In genomic region chr19:57389730-57390598, GRCh38 we compare ENCODE assay signal across 8 cellular contexts. TPM values are rescaled to one million over a fixed set of nuclear protein-coding genes. Genes with fewer than 3 reads are reported as not detected.
DNase-seq lines count a peak whose midpoint lies in the region; ATAC-seq and TF ChIP-seq lines count a peak whose summit lies in the region.

TSS of gene ZNF548 (plus strand) at chr19:57389854. CDS start at chr19:57390100, 246 bp downstream.

- TF ChIP-seq CTCF in BE2C (IDR thresholded peaks at IDR 0.05; ENCODE audit: low read depth, low read length) (peak; percentile 37), choroid plexus epithelial cell (conservative IDR thresholded peaks at IDR 0.05; ENCODE audit: low read depth, low read length) (peak; percentile 37)

- peak within 1 kb of the TSS; percentile 94 for H3K27ac Mint-ChIP-seq in activated CD4-positive, alpha-beta T cell treated with anti-CD3 and anti-CD28 coated beads for 36 hours

- H3K36me3 Mint-ChIP-seq in activated CD4-positive, alpha-beta T cell treated with anti-CD3 and anti-CD28 coated beads for 36 hours (ENCODE audit: low read depth), result peaks cover 56% of the 10 kb centered on the region

- H3K4me3 Mint-ChIP-seq in activated CD4-positive, alpha-beta T cell treated with anti-CD3 and anti-CD28 coated beads for 36 hours, result peak within 1 kb of the TSS; percentile 90

- DNase-seq in BE2C (peak; percentile 98), NCI-H524 (lab: John Stamatoyannopoulos, UW) (peak; percentile 98 to 99), choroid plexus epithelial cell (ENCODE audit: low read depth) (peak; percentile 99), kidney glomerular epithelial cell (lab: John Stamatoyannopoulos, UW) (peak; percentile 91)
- peak; percentile 97 for DNase-seq in activated CD4-positive, alpha-beta T cell treated with anti-CD3 and anti-CD28 coated beads for 36 hours
- DNase-seq in stimulated activated CD4-positive, alpha-beta T cell treated with anti-CD3 and anti-CD28 coated beads, Interleukin-1b, Interleukin-23, amount 100 ng/mL, for 1 hour (ENCODE audit: low read depth in 2 of 2), result peak; percentile 93 to 94

- peak; percentile 50 for TF ChIP-seq POLR2A in GM19193 (IDR thresholded peaks at IDR 0.05; ENCODE audit: extremely low read depth, insufficient read depth, insufficient read length)

- peak within 1 kb of the TSS; percentile 89 for H3K4me3 ChIP-seq in BE2C (ENCODE audit: low read depth, low read length)
- peak within 1 kb of the TSS; percentile 95 for H3K4me3 ChIP-seq in choroid plexus epithelial cell (ENCODE audit: low read depth, low read length)

- POLR2A ChIA-PET in activated CD4-positive, alpha-beta T cell treated with anti-CD3 and anti-CD28 coated beads for 36 hours (lab: Charles Lee), result interaction anchor here (0.7 to 1.0 kb wide), 3 partner anchors 29 to 319 kb away, joined by 3 to 4 read pairs (median 3); partner anchors contain the start of genes ZNF154 and ZNF304

- intact Hi-C loops in activated CD4-positive, alpha-beta T cell treated with anti-CD3 and anti-CD28 coated beads for 36 hours (cut with DNase I, micrococcal nuclease), result loop anchor here (1.0 kb wide), 12 partner anchors 21 to 557 kb away; partner anchors contain the start of genes TRAPPC2B (in 2 of the 2), ZNF547 (in 2 of the 2), ZNF549 (in 2 of the 2) and ZNF749 (in 2 of the 2)

- no peaks in the 10 kb centered on the region for H3K27me3 Mint-ChIP-seq in activated CD4-positive, alpha-beta T cell treated with anti-CD3 and anti-CD28 coated beads for 36 hours

- ATAC-seq in HG03439 (IDR thresholded peaks at IDR 0.05; ENCODE audit: unreplicated experiment), result peak; percentile 97
- peak; percentile 99 for ATAC-seq in activated CD4-positive, alpha-beta T cell treated with anti-CD3 and anti-CD28 coated beads for 36 hours

- CTCF ChIA-PET in activated CD4-positive, alpha-beta T cell treated with anti-CD3 and anti-CD28 coated beads for 36 hours (lab: Charles Lee), result no interaction called here

- H3K9me3 Mint-ChIP-seq in activated CD4-positive, alpha-beta T cell treated with anti-CD3 and anti-CD28 coated beads for 36 hours (ENCODE audit: low read depth), result peaks cover 22% of the 10 kb centered on the region

- peaks cover 5% of the 10 kb centered on the region for H3K36me3 ChIP-seq in BE2C

- no peaks in the 10 kb centered on the region for H3K9me3 ChIP-seq in BE2C

- no peaks in the 10 kb centered on the region for H3K4me1 ChIP-seq in BE2C

- H3K27me3 ChIP-seq in BE2C, result no peaks in the 10 kb centered on the region

- peaks cover 26% of the 10 kb centered on the region for H3K4me1 Mint-ChIP-seq in activated CD4-positive, alpha-beta T cell treated with anti-CD3 and anti-CD28 coated beads for 36 hours

RNA-seq across cellular contexts. Expression of gene ZNF548, which starts in this region (rescaled TPM):
- polyA plus RNA-seq in BE2C (2012; ENCODE audit: insufficient read depth, insufficient read length, low read depth), result 3.4 TPM
- 10 to 100 TPM; 15.1 to 20.3 TPM for total RNA-seq in activated CD4-positive, alpha-beta T cell treated with anti-CD3 and anti-CD28 coated beads for 36 hours

Comparison
In these comparisons a context has a peak if more than half of its experiments do, and no peak if none do; other contexts are left out.
1. Peak in every context shown above with its lines: DNase-seq, ATAC-seq and H3K4me3 ChIP-seq.